Comparison of ENCODE assay signal across 19 cellular contexts in genomic region chr15:41466711-41467110, GRCh38. TPM values are rescaled to one million over a fixed set of nuclear protein-coding genes. Genes with fewer than 3 reads are reported as not detected.
A peak's percentile ranks its signal among the peaks of the same experiment; 100 is the strongest.
DNase-seq lines count a peak whose midpoint lies in the region; ATAC-seq and FAIRE-seq lines count a peak whose summit lies in the region.
"Had no signal": no experiment of that assay in that cellular context is flagged by ENCODE, and none has a peak within 500 bp of the region (broad histone marks: within the 10 kb centered on the region; RNA-seq: fewer than 3 reads in every experiment).

No MANE protein-coding gene starts in this region.

- H3K9me3 Mint-ChIP-seq in activated T-cell treated with anti-CD3 and anti-CD28 coated beads, Interleukin-2, amount 50 U/mL, for 24 hours = no peaks in the 10 kb centered on the region
- no peaks in the 10 kb centered on the region for H3K9me3 Mint-ChIP-seq in activated T-cell treated with anti-CD3 and anti-CD28 coated beads, Interleukin-2, amount 50 U/mL, for 4 hours
- H3K9me3 Mint-ChIP-seq in activated T-helper 17 cell treated with anti-CD3 and anti-CD28 coated beads, Interleukin-2, amount 50 U/mL, for 72 hours = no peaks in the 10 kb centered on the region
- H3K9me3 Mint-ChIP-seq in natural killer cell treated with Interleukin-12 subunit alpha and Interleukin-12 subunit beta and Interleukin-15 and Interleukin-18, amount 100 ng/mL, for 72 hours = no peaks in the 10 kb centered on the region
- no peaks in the 10 kb centered on the region for H3K9me3 Mint-ChIP-seq in activated CD4-positive, alpha-beta T cell treated with anti-CD3 and anti-CD28 coated beads, Interleukin-2, amount 10 ng/mL, durations not matched to agents 7 days and 5 days
- H3K9me3 Mint-ChIP-seq: GM23338, HFFc6 had no signal

- CTCF ChIA-PET in activated CD4-positive, alpha-beta T cell treated with anti-CD3 and anti-CD28 coated beads, Interleukin-2, amount 10 ng/mL, durations not matched to agents 7 days and 5 days (lab: Charles Lee) = interaction anchor here (0.8 to 2.9 kb wide), 13 partner anchors 9 to 523 kb away, joined by 3 to 14 read pairs (median 4); partner anchors contain the start of genes ITPKA and MAPKBP1

- peaks cover 80% of the 10 kb centered on the region for H3K36me3 Mint-ChIP-seq in activated T-cell treated with anti-CD3 and anti-CD28 coated beads, Interleukin-2, amount 50 U/mL, for 24 hours (ENCODE audit: low read depth)
- peaks cover 33% of the 10 kb centered on the region for H3K36me3 Mint-ChIP-seq in activated T-cell treated with anti-CD3 and anti-CD28 coated beads, Interleukin-2, amount 50 U/mL, for 4 hours (ENCODE audit: insufficient read depth)
- peaks cover 94% of the 10 kb centered on the region for H3K36me3 Mint-ChIP-seq in activated T-helper 17 cell treated with anti-CD3 and anti-CD28 coated beads, Interleukin-2, amount 50 U/mL, for 72 hours (ENCODE audit: low read depth)
- peaks cover 22% of the 10 kb centered on the region for H3K36me3 Mint-ChIP-seq in natural killer cell treated with Interleukin-12 subunit alpha and Interleukin-12 subunit beta and Interleukin-15 and Interleukin-18, amount 100 ng/mL, for 72 hours
- H3K36me3 Mint-ChIP-seq in activated CD4-positive, alpha-beta T cell treated with anti-CD3 and anti-CD28 coated beads, Interleukin-2, amount 10 ng/mL, durations not matched to agents 7 days and 5 days (ENCODE audit: low read depth) = peaks cover 42% of the 10 kb centered on the region

- peak overlapping the region; percentile 18 for H3K27ac Mint-ChIP-seq in activated T-cell treated with anti-CD3 and anti-CD28 coated beads, Interleukin-2, amount 50 U/mL, for 24 hours
- peak overlapping the region; percentile 85 for H3K27ac Mint-ChIP-seq in activated T-helper 17 cell treated with anti-CD3 and anti-CD28 coated beads, Interleukin-2, amount 50 U/mL, for 72 hours
- H3K27ac Mint-ChIP-seq in natural killer cell treated with Interleukin-12 subunit alpha and Interleukin-12 subunit beta and Interleukin-15 and Interleukin-18, amount 100 ng/mL, for 72 hours = peak overlapping the region in 1 of 2 donors; percentile 69
- H3K27ac Mint-ChIP-seq in activated CD4-positive, alpha-beta T cell treated with anti-CD3 and anti-CD28 coated beads, Interleukin-2, amount 10 ng/mL, durations not matched to agents 7 days and 5 days = no peak overlapping the region
- H3K27ac Mint-ChIP-seq: B cell, GM23338 had no signal

- H3K4me1 Mint-ChIP-seq in activated T-cell treated with anti-CD3 and anti-CD28 coated beads, Interleukin-2, amount 50 U/mL, for 24 hours (ENCODE audit: low read depth) = peaks cover 2% of the 10 kb centered on the region
- H3K4me1 Mint-ChIP-seq in activated T-cell treated with anti-CD3 and anti-CD28 coated beads, Interleukin-2, amount 50 U/mL, for 4 hours (ENCODE audit: low read depth) = peaks cover 7% of the 10 kb centered on the region
- H3K4me1 Mint-ChIP-seq in activated T-helper 17 cell treated with anti-CD3 and anti-CD28 coated beads, Interleukin-2, amount 50 U/mL, for 72 hours = peaks cover 18% of the 10 kb centered on the region
- H3K4me1 Mint-ChIP-seq in natural killer cell treated with Interleukin-12 subunit alpha and Interleukin-12 subunit beta and Interleukin-15 and Interleukin-18, amount 100 ng/mL, for 72 hours (ENCODE audit: low read depth in 2 of 2) = peaks cover 17 to 20% of the 10 kb centered on the region in 2 donors
- H3K4me1 Mint-ChIP-seq in activated CD4-positive, alpha-beta T cell treated with anti-CD3 and anti-CD28 coated beads, Interleukin-2, amount 10 ng/mL, durations not matched to agents 7 days and 5 days = peaks cover 5% of the 10 kb centered on the region
- H3K4me1 Mint-ChIP-seq: GM23338 had no signal

- no peaks in the 10 kb centered on the region for H3K27me3 Mint-ChIP-seq in activated T-cell treated with anti-CD3 and anti-CD28 coated beads, Interleukin-2, amount 50 U/mL, for 24 hours
- no peaks in the 10 kb centered on the region for H3K27me3 Mint-ChIP-seq in activated T-cell treated with anti-CD3 and anti-CD28 coated beads, Interleukin-2, amount 50 U/mL, for 4 hours (ENCODE audit: low read depth)
- H3K27me3 Mint-ChIP-seq in activated T-helper 17 cell treated with anti-CD3 and anti-CD28 coated beads, Interleukin-2, amount 50 U/mL, for 72 hours = no peaks in the 10 kb centered on the region
- H3K27me3 Mint-ChIP-seq in natural killer cell treated with Interleukin-12 subunit alpha and Interleukin-12 subunit beta and Interleukin-15 and Interleukin-18, amount 100 ng/mL, for 72 hours = no peaks in the 10 kb centered on the region
- H3K27me3 Mint-ChIP-seq in activated CD4-positive, alpha-beta T cell treated with anti-CD3 and anti-CD28 coated beads, Interleukin-2, amount 10 ng/mL, durations not matched to agents 7 days and 5 days = no peaks in the 10 kb centered on the region
- H3K27me3 Mint-ChIP-seq: B cell had no signal

- no peak for FAIRE-seq in frontal cortex (lab: Jason Lieb, UNC)
- FAIRE-seq: GM12892, GM18507, H54, HTR-8/SVneo had no signal

- no peak for DNase-seq in activated T-cell treated with anti-CD3 and anti-CD28 coated beads, Interleukin-2, amount 50 U/mL, for 24 hours
- no peak for DNase-seq in activated T-cell treated with anti-CD3 and anti-CD28 coated beads, Interleukin-2, amount 50 U/mL, for 4 hours
- no peak for DNase-seq in natural killer cell treated with Interleukin-12 subunit alpha and Interleukin-12 subunit beta and Interleukin-15 and Interleukin-18, amount 100 ng/mL, for 72 hours (ENCODE audit: low spot score)
- no peak for DNase-seq in activated CD4-positive, alpha-beta T cell treated with anti-CD3 and anti-CD28 coated beads, Interleukin-2, amount 10 ng/mL, durations not matched to agents 7 days and 5 days
- no peak for DNase-seq in frontal cortex (ENCODE audit: low spot score in 2 of 2)
- DNase-seq: DMS153, DMS79, GDM1, HCEC 1CT, HFFc6, IMR-90 had no signal

- POLR2A ChIA-PET in activated CD4-positive, alpha-beta T cell treated with anti-CD3 and anti-CD28 coated beads, Interleukin-2, amount 10 ng/mL, durations not matched to agents 7 days and 5 days (lab: Charles Lee) = interaction anchor here (0.7 kb wide), 1 partner anchor 78 kb away, joined by 3 read pairs; the partner anchor contains the start of gene RPAP1

- H3K4me3 Mint-ChIP-seq in activated T-cell treated with anti-CD3 and anti-CD28 coated beads, Interleukin-2, amount 50 U/mL, for 24 hours = no peak overlapping the region
- no peak overlapping the region for H3K4me3 Mint-ChIP-seq in activated T-cell treated with anti-CD3 and anti-CD28 coated beads, Interleukin-2, amount 50 U/mL, for 4 hours
- H3K4me3 Mint-ChIP-seq in activated T-helper 17 cell treated with anti-CD3 and anti-CD28 coated beads, Interleukin-2, amount 50 U/mL, for 72 hours = no peak overlapping the region
- H3K4me3 Mint-ChIP-seq in natural killer cell treated with Interleukin-12 subunit alpha and Interleukin-12 subunit beta and Interleukin-15 and Interleukin-18, amount 100 ng/mL, for 72 hours = peak overlapping the region; percentile 11
- no peak overlapping the region for H3K4me3 Mint-ChIP-seq in activated CD4-positive, alpha-beta T cell treated with anti-CD3 and anti-CD28 coated beads, Interleukin-2, amount 10 ng/mL, durations not matched to agents 7 days and 5 days
- H3K4me3 Mint-ChIP-seq: B cell, GM23338, HFFc6 had no signal

- ATAC-seq in activated T-cell treated with anti-CD3 and anti-CD28 coated beads, Interleukin-2, amount 50 U/mL, for 4 hours = no peak
- peak; percentile 18 for ATAC-seq in activated T-helper 17 cell treated with anti-CD3 and anti-CD28 coated beads, Interleukin-2, amount 50 U/mL, for 72 hours (replicated peaks)
- no peak for ATAC-seq in natural killer cell treated with Interleukin-12 subunit alpha and Interleukin-12 subunit beta and Interleukin-15 and Interleukin-18, amount 100 ng/mL, for 72 hours
- no peak for ATAC-seq in HG03460 (IDR thresholded peaks at IDR 0.05; ENCODE audit: unreplicated experiment)
- ATAC-seq: GM23338 had no signal

RNA-seq across cellular contexts. Expression of gene ITPKA, which starts 27.0 kb away (rescaled TPM):
- total RNA-seq in activated T-cell treated with anti-CD3 and anti-CD28 coated beads, Interleukin-2, amount 50 U/mL, for 4 hours = under 1 TPM; 0.20 to 0.47 (median 0.27) TPM
- total RNA-seq in activated T-helper 17 cell treated with anti-CD3 and anti-CD28 coated beads, Interleukin-2, amount 50 U/mL, for 72 hours = 1 to 10 TPM; 3.5 to 5.5 TPM
- under 1 TPM in 1 of 2 donors, not detected in 1; 0.22 TPM for total RNA-seq in natural killer cell treated with Interleukin-12 subunit alpha and Interleukin-12 subunit beta and Interleukin-15 and Interleukin-18, amount 100 ng/mL, for 72 hours
- total RNA-seq in activated CD4-positive, alpha-beta T cell treated with anti-CD3 and anti-CD28 coated beads, Interleukin-2, amount 10 ng/mL, durations not matched to agents 7 days and 5 days = under 1 TPM in 1 of 2 experiments, not detected in 1; 0.35 TPM
- total RNA-seq in frontal cortex = 1.6 TPM

RNA-seq across cellular contexts. Expression of gene LTK, which starts 46.9 kb away (rescaled TPM):
- total RNA-seq in activated T-cell treated with anti-CD3 and anti-CD28 coated beads, Interleukin-2, amount 50 U/mL, for 4 hours = under 1 TPM; 0.11 to 0.24 (median 0.23) TPM
- 1 to 10 TPM; 1.9 to 2.8 TPM for total RNA-seq in activated T-helper 17 cell treated with anti-CD3 and anti-CD28 coated beads, Interleukin-2, amount 50 U/mL, for 72 hours
- under 1 TPM in 1 of 2 donors, not detected in 1; 0.47 TPM for total RNA-seq in natural killer cell treated with Interleukin-12 subunit alpha and Interleukin-12 subunit beta and Interleukin-15 and Interleukin-18, amount 100 ng/mL, for 72 hours
- 1 to 10 TPM in 1 of 2 experiments, under 1 TPM in 1; 0.87 to 1.1 TPM for total RNA-seq in activated CD4-positive, alpha-beta T cell treated with anti-CD3 and anti-CD28 coated beads, Interleukin-2, amount 10 ng/mL, durations not matched to agents 7 days and 5 days
- not detected for total RNA-seq in frontal cortex

RNA-seq across cellular contexts. Expression of gene RTF1, which starts 49.8 kb away (rescaled TPM):
- 10 to 100 TPM; 28.6 to 38.3 (median 32.6) TPM for total RNA-seq in activated T-cell treated with anti-CD3 and anti-CD28 coated beads, Interleukin-2, amount 50 U/mL, for 4 hours
- 10 to 100 TPM; 23.6 to 38.2 TPM for total RNA-seq in activated T-helper 17 cell treated with anti-CD3 and anti-CD28 coated beads, Interleukin-2, amount 50 U/mL, for 72 hours
- 10 to 100 TPM; 34.2 to 38.1 TPM for total RNA-seq in natural killer cell treated with Interleukin-12 subunit alpha and Interleukin-12 subunit beta and Interleukin-15 and Interleukin-18, amount 100 ng/mL, for 72 hours
- total RNA-seq in activated CD4-positive, alpha-beta T cell treated with anti-CD3 and anti-CD28 coated beads, Interleukin-2, amount 10 ng/mL, durations not matched to agents 7 days and 5 days = 10 to 100 TPM; 40.4 to 45.7 TPM
- 56.3 TPM for total RNA-seq in frontal cortex
